Comparison of ENCODE assay signal across 19 cellular contexts in the genomic region with DNA sequence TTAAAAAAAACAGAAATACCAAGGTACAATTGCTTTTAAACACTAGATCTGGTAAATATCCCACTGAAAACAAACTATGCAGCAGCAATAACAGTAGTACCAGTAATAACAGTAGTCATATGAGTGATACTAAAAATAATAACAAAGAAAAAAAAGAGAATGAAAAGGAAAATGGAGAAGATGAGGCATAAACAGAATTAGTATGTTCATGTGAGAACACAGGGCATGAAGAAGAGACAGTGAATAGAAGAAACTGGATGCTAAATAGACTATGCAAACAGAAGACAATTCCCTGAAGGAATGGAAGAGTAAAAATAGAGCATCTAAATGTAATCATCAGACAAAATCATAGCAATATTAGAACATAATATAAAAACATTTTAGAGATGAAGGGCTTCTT.
DNase-seq lines count a peak whose midpoint lies in the region; ATAC-seq and TF ChIP-seq lines count a peak whose summit lies in the region.
"Had no signal": no experiment of that assay in that cellular context is flagged by ENCODE, and none has a peak within 500 bp of the region (broad histone marks: within the 10 kb centered on the region; RNA-seq: fewer than 3 reads in every experiment).

No MANE protein-coding gene starts in this region.

- H3K4me3 ChIP-seq in right atrium auricular region = no peak overlapping the region
- no peak overlapping the region for H3K4me3 ChIP-seq in ascending aorta
- no peak overlapping the region for H3K4me3 ChIP-seq in gastroesophageal sphincter
- no peak overlapping the region for H3K4me3 ChIP-seq in tibial artery
- H3K4me3 ChIP-seq: A549, PC-9, SJSA1 had no signal

- TF ChIP-seq CTCF in right atrium auricular region (IDR thresholded peaks at IDR 0.05) = no peak
- no peak for TF ChIP-seq CTCF in ascending aorta (IDR thresholded peaks at IDR 0.05)
- TF ChIP-seq CTCF in gastroesophageal sphincter (IDR thresholded peaks at IDR 0.05) = no peak
- no peak for TF ChIP-seq CTCF in tibial artery (IDR thresholded peaks at IDR 0.05)

- intact Hi-C loops in left ventricle myocardium superior (cut with micrococcal nuclease) (no loop called here), ascending aorta (cut with DNase I) (no loop called here), tibial artery (cut with DNase I; ENCODE audit: low total_unique reads) (no loop called here)

- H3K27me3 ChIP-seq in right atrium auricular region = no peaks in the 10 kb centered on the region
- H3K27me3 ChIP-seq in ascending aorta = no peaks in the 10 kb centered on the region
- H3K27me3 ChIP-seq in gastroesophageal sphincter = no peaks in the 10 kb centered on the region
- H3K27me3 ChIP-seq in tibial artery = no peaks in the 10 kb centered on the region
- H3K27me3 ChIP-seq: SJSA1 had no signal

- no peak for TF ChIP-seq EP300 in gastroesophageal sphincter (IDR thresholded peaks at IDR 0.05)

- H3K27ac ChIP-seq in right atrium auricular region (peak overlapping the region; percentile 18 to 33), ascending aorta (peak overlapping the region; percentile 65 to 77), gastroesophageal sphincter (peak overlapping the region in 3 of 4 donors; percentile 61 to 79 (median 69)), tibial artery (peak overlapping the region; percentile 73 to 76)
- H3K27ac ChIP-seq: A549, C4-2B, HL-60, PC-9, SJSA1 had no signal

- H3K4me1 ChIP-seq in right atrium auricular region (no peaks in the 10 kb centered on the region), ascending aorta (peaks cover 0 to 12% of the 10 kb centered on the region in 2 donors), gastroesophageal sphincter (peaks cover 4 to 36% (median 8%) of the 10 kb centered on the region in 3 donors), tibial artery (peaks cover 0 to 43% (median 11%) of the 10 kb centered on the region in 4 donors)
- H3K4me1 ChIP-seq: A549, SJSA1 had no signal

- no peak for TF ChIP-seq POLR2A in gastroesophageal sphincter (IDR thresholded peaks at IDR 0.05)

- DNase-seq in right atrium auricular region (ENCODE audit: low spot score) (no peak), left ventricle myocardium superior (no peak), ascending aorta (ENCODE audit: low spot score in 2 of 2) (no peak), tibial artery (no peak), NCI-H2196 treated with DMSO at 0.1 percent for 48 hours (lab: John Stamatoyannopoulos, UW; ENCODE audit: unreplicated experiment) (no peak)
- no peak for DNase-seq in activated CD4-positive, alpha-beta T cell treated with anti-CD3 and anti-CD28 coated beads for 4 hours
- DNase-seq: COR-L47, MV-4-11, NCI-H1417 treated with DMSO at 0.1 percent for 48 hours, NCI-H1930, NCI-H2171, NCI-H774, PC-9 had no signal

- no peaks in the 10 kb centered on the region for H3K36me3 ChIP-seq in right atrium auricular region
- H3K36me3 ChIP-seq in ascending aorta = no peaks in the 10 kb centered on the region
- H3K36me3 ChIP-seq in gastroesophageal sphincter = no peaks in the 10 kb centered on the region
- no peaks in the 10 kb centered on the region for H3K36me3 ChIP-seq in tibial artery
- H3K36me3 ChIP-seq: SJSA1 had no signal

- ATAC-seq in left ventricle myocardium superior = no peak
- ATAC-seq in gastroesophageal sphincter = no peak
- no peak for ATAC-seq in HG02678 (IDR thresholded peaks at IDR 0.05; ENCODE audit: unreplicated experiment)
- ATAC-seq: A549 had no signal

- H3K9me3 ChIP-seq in right atrium auricular region (no peaks in the 10 kb centered on the region), ascending aorta (no peaks in the 10 kb centered on the region), gastroesophageal sphincter (no peaks in the 10 kb centered on the region), tibial artery (no peaks in the 10 kb centered on the region)
- H3K9me3 ChIP-seq: A549, SJSA1 had no signal
